In genomic region chr3:33447958-33448357, GRCh38 we compare ENCODE assay signal across 26 cellular contexts. TPM values are rescaled to one million over a fixed set of nuclear protein-coding genes. Genes with fewer than 3 reads are reported as not detected.
DNase-seq lines count a peak whose midpoint lies in the region; ATAC-seq and TF ChIP-seq lines count a peak whose summit lies in the region.
"Had no signal": no experiment of that assay in that cellular context is flagged by ENCODE, and none has a peak within 500 bp of the region (broad histone marks: within the 10 kb centered on the region; RNA-seq: fewer than 3 reads in every experiment).

No MANE protein-coding gene starts in this region.

- H3K27ac ChIP-seq in HUES64 (ENCODE audit: low read depth, low read length): no peak overlapping the region; the same call in 1 of the 2 replicates
- H3K27ac ChIP-seq: BLaER1, parathyroid adenoma, RWPE1, SK-N-MC, upper lobe of right lung had no signal

- H3K4me1 ChIP-seq in BE2C (no peaks in the 10 kb centered on the region), HUES64 (ENCODE audit: insufficient read depth, low read length) (no peaks in the 10 kb centered on the region)
- H3K4me1 ChIP-seq: BLaER1, HAP-1, parathyroid adenoma, upper lobe of right lung had no signal

- DNase-seq in BE2C: no peak
- no peak for DNase-seq in glutamatergic neuron
- peak; percentile 7 for DNase-seq in nephron progenitor cell
- DNase-seq in NCI-H2171 (lab: John Stamatoyannopoulos, UW): no peak
- DNase-seq in NCI-H510A (lab: John Stamatoyannopoulos, UW): no peak
- no peak for DNase-seq in NCI-H1092 treated with DMSO at 0.1 percent for 48 hours (lab: John Stamatoyannopoulos, UW)
- DNase-seq: activated CD4-positive, alpha-beta memory T cell treated with anti-CD3 and anti-CD28 coated beads for 36 hours; amygdala; central memory CD4-positive, alpha-beta T cell; foreskin fibroblast; hippocampal formation; KBM-7; kidney glomerular epithelial cell; NCI-H1694; NCI-H2171 treated with DMSO at 0.1 percent for 48 hours; NCI-H748 treated with DMSO at 0.1 percent for 48 hours; stimulated activated CD4-positive, alpha-beta T cell treated with anti-CD3 and anti-CD28 coated beads, Interleukin-15, amount 100 ng/mL, for 24 hours; upper lobe of right lung had no signal

- H3K27me3 Mint-ChIP-seq in glutamatergic neuron (ENCODE audit: unreplicated experiment) (peaks cover 15% of the 10 kb centered on the region), nephron progenitor cell (ENCODE audit: low read depth, poor library complexity) (peaks cover 3% of the 10 kb centered on the region)
- H3K27me3 Mint-ChIP-seq: activated CD4-positive, alpha-beta memory T cell treated with anti-CD3 and anti-CD28 coated beads for 36 hours had no signal

- H3K9ac ChIP-seq in HUES64 (ENCODE audit: low read depth, low read length): no peak overlapping the region
- H3K9ac ChIP-seq: BLaER1, parathyroid adenoma had no signal

- H3K36me3 ChIP-seq in BE2C (no peaks in the 10 kb centered on the region), HUES64 (ENCODE audit: insufficient read depth, low read length) (0 out of 2 replicates have a peak, but pooled peaks cover under 1% of the 10 kb centered on the region)
- H3K36me3 ChIP-seq: BLaER1, HAP-1, upper lobe of right lung had no signal

- H3K27me3 ChIP-seq in BE2C (no peaks in the 10 kb centered on the region), HUES64 (ENCODE audit: insufficient read depth, low read length) (no peaks in the 10 kb centered on the region)
- H3K27me3 ChIP-seq: BLaER1, upper lobe of right lung had no signal

- no peak for ATAC-seq in GM19351 (IDR thresholded peaks at IDR 0.05; ENCODE audit: unreplicated experiment)
- ATAC-seq: sciatic nerve, upper lobe of right lung had no signal

- H3K9me3 ChIP-seq in BE2C (no peaks in the 10 kb centered on the region), HUES64 (ENCODE audit: insufficient read depth, low read depth, low read length) (no peaks in the 10 kb centered on the region)
- H3K9me3 ChIP-seq: HAP-1, upper lobe of right lung had no signal

- H3K27ac Mint-ChIP-seq in glutamatergic neuron (ENCODE audit: unreplicated experiment): peak overlapping the region; percentile 50
- no peak overlapping the region for H3K27ac Mint-ChIP-seq in nephron progenitor cell
- H3K27ac Mint-ChIP-seq: activated CD4-positive, alpha-beta memory T cell treated with anti-CD3 and anti-CD28 coated beads for 36 hours had no signal

- H3K4me3 Mint-ChIP-seq in glutamatergic neuron (ENCODE audit: unreplicated experiment) (peak overlapping the region; percentile 97), nephron progenitor cell (peak overlapping the region; percentile 100)

- H3K4me3 ChIP-seq in BE2C (ENCODE audit: low read depth, low read length) (peak overlapping the region; percentile 61), HUES64 (ENCODE audit: low read length) (peak overlapping the region; percentile 86)
- H3K4me3 ChIP-seq: BLaER1, HAP-1, SK-N-MC, upper lobe of right lung had no signal

- TF ChIP-seq CTCF in BE2C (IDR thresholded peaks at IDR 0.05; ENCODE audit: low read depth, low read length) (no peak), glutamatergic neuron (IDR thresholded peaks at IDR 0.05; ENCODE audit: partially characterized antibody, unreplicated experiment) (no peak), nephron progenitor cell (IDR thresholded peaks at IDR 0.05) (no peak)

- H3K4me1 Mint-ChIP-seq in glutamatergic neuron (ENCODE audit: low read depth, unreplicated experiment) (peaks cover 6% of the 10 kb centered on the region), nephron progenitor cell (peaks cover 24% of the 10 kb centered on the region)

- H3K36me3 Mint-ChIP-seq in glutamatergic neuron (ENCODE audit: unreplicated experiment) (peaks cover 14% of the 10 kb centered on the region), nephron progenitor cell (ENCODE audit: low read depth) (peaks cover 36% of the 10 kb centered on the region)
- H3K36me3 Mint-ChIP-seq: activated CD4-positive, alpha-beta memory T cell treated with anti-CD3 and anti-CD28 coated beads for 36 hours had no signal

- WGBS in HUES64: 6% methylated on average over 15 of the region's 15 CpGs

- H3K9me3 Mint-ChIP-seq in glutamatergic neuron (ENCODE audit: unreplicated experiment) (peaks cover 2% of the 10 kb centered on the region), nephron progenitor cell (peaks cover 11% of the 10 kb centered on the region)
- H3K9me3 Mint-ChIP-seq: activated CD4-positive, alpha-beta memory T cell treated with anti-CD3 and anti-CD28 coated beads for 36 hours had no signal

RNA-seq across cellular contexts. Expression of gene UBP1, which starts 7.8 kb away (rescaled TPM):
- polyA plus RNA-seq in BE2C (2012; ENCODE audit: insufficient read depth, insufficient read length, low read depth): 36.4 TPM
- polyA plus RNA-seq in HUES64 (2013, experiment 1 of 2): 59.5 TPM
- 57.7 TPM for polyA plus RNA-seq in HUES64 (2013, experiment 2 of 2)
- 69.9 TPM for total RNA-seq in glutamatergic neuron (ENCODE audit: unreplicated experiment)
